In genomic region chr2:206456078-206456769, GRCh38 we compare ENCODE assay signal across 1 cellular context.
TF ChIP-seq lines count a peak whose summit lies in the region.

No MANE protein-coding gene starts in this region.

TF ChIP-seq in HepG2, 621 proteins besides CTCF, POLR2A, EP300 and RAD21 (continued from another document):
- TF ChIP-seq HHEX (CRISPR knock-in tag; IDR thresholded peaks at IDR 0.05) (no peak), SIX4 (CRISPR knock-in tag; IDR thresholded peaks at IDR 0.05) (no peak), ZNF773 (CRISPR knock-in tag; IDR thresholded peaks at IDR 0.05; ENCODE audit: borderline replicate concordance) (no peak), BCLAF1 (IDR thresholded peaks at IDR 0.05) (no peak), ZNF343 (CRISPR knock-in tag; IDR thresholded peaks at IDR 0.05) (no peak), POLR2AphosphoS5 (IDR thresholded peaks at IDR 0.05; ENCODE audit: low read depth, low read length) (no peak), THAP7 (CRISPR knock-in tag; IDR thresholded peaks at IDR 0.05) (no peak), KDM3A (CRISPR knock-in tag; IDR thresholded peaks at IDR 0.05; ENCODE audit: low read depth) (no peak), ZNF326 (CRISPR knock-in tag; IDR thresholded peaks at IDR 0.05; ENCODE audit: borderline replicate concordance) (no peak), ZFP82 (CRISPR knock-in tag; IDR thresholded peaks at IDR 0.05; ENCODE audit: borderline replicate concordance) (no peak)
